10 cellular contexts compared by ENCODE assay signal in genomic region chr12:46531804-46532203, GRCh38.
"Had no signal": no experiment of that assay in that cellular context is flagged by ENCODE, and none has a peak within 500 bp of the region (broad histone marks: within the 10 kb centered on the region; RNA-seq: fewer than 3 reads in every experiment).

No MANE protein-coding gene starts in this region.

- H3K36me3 ChIP-seq: HAP-1 had no signal

- H3K27ac ChIP-seq: GM23248 had no signal

- H2AFZ ChIP-seq: GM23248, GM23338 had no signal

- FAIRE-seq: H1, H54 had no signal

- ATAC-seq: GM23338 had no signal

- H3K9me3 ChIP-seq: HAP-1 had no signal

- H3K9ac ChIP-seq: GM23248 had no signal

- DNase-seq: GM23248, GOT3, H7, H9, HCEC 1CT, HFFc6 had no signal

- H3K4me2 ChIP-seq: GM23338 had no signal

- H3K4me3 Mint-ChIP-seq: GM23338, H9, HFFc6 had no signal

- H3K4me1 ChIP-seq: HAP-1 had no signal

- H3K27ac Mint-ChIP-seq: GM23338, HFFc6 had no signal

- H3K4me3 ChIP-seq: GM23248, GM23338, HAP-1 had no signal
